In the genomic region with DNA sequence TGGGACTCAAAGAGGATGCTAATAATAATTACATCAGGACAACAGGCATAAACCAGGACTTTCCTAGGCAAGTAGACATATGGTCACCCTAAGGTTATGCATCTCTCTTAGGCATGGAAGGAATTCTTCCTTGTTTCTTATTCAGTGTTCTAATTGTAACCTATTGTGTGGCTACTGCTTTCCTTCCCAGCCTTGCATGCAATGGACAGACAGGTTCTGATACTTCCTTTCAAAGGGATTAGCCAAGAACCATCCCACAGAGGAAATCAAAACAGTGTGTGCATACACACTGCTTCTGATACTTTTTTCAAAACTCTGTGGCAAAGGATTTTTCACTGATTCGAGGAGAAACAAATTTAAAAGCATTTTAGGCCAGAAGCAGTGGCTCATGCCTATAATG, we compare ENCODE assay signal across 22 cellular contexts. TPM values are rescaled to one million over a fixed set of nuclear protein-coding genes. Genes with fewer than 3 reads are reported as not detected.
A peak's percentile ranks its signal among the peaks of the same experiment; 100 is the strongest.
DNase-seq lines count a peak whose midpoint lies in the region; ATAC-seq and TF ChIP-seq lines count a peak whose summit lies in the region.
"Had no signal": no experiment of that assay in that cellular context is flagged by ENCODE, and none has a peak within 500 bp of the region (broad histone marks: within the 10 kb centered on the region; RNA-seq: fewer than 3 reads in every experiment).

No MANE protein-coding gene starts in this region.

- peaks cover 31% of the 10 kb centered on the region for H3K4me1 ChIP-seq in cardiac muscle cell (ENCODE audit: low read depth)
- H3K4me1 ChIP-seq in left ventricle myocardium inferior: peaks cover 51% of the 10 kb centered on the region
- peaks cover 50% of the 10 kb centered on the region for H3K4me1 ChIP-seq in adipocyte (ENCODE audit: control insufficient read depth, insufficient read depth, low read length)
- H3K4me1 ChIP-seq in colonic mucosa: peaks cover 13% of the 10 kb centered on the region
- H3K4me1 ChIP-seq in testis: no peaks in the 10 kb centered on the region
- H3K4me1 ChIP-seq: parathyroid adenoma had no signal

- ATAC-seq in GM18909 (IDR thresholded peaks at IDR 0.05; ENCODE audit: poor library complexity, unreplicated experiment): no peak
- ATAC-seq: activated CD8-positive, alpha-beta memory T cell treated with anti-CD3 and anti-CD28 coated beads, Interleukin-2, amount 10 ng/mL, durations not matched to agents 7 days and 5 days; gastroesophageal sphincter; left colon; upper lobe of right lung had no signal

- H3K27ac ChIP-seq in cardiac muscle cell (peak overlapping the region; percentile 84), left ventricle myocardium inferior (replicated peaks) (no peak overlapping the region), colonic mucosa (no peak overlapping the region), testis (no peak overlapping the region)
- H3K27ac ChIP-seq: gastroesophageal sphincter, KMS-11, parathyroid adenoma, skin epidermis, upper lobe of right lung had no signal

- H3K4me3 ChIP-seq in cardiac muscle cell (no peak overlapping the region), left ventricle myocardium inferior (no peak overlapping the region), adipocyte (ENCODE audit: low read length) (no peak overlapping the region), colonic mucosa (no peak overlapping the region), testis (no peak overlapping the region)
- H3K4me3 ChIP-seq: gastroesophageal sphincter, skin epidermis, upper lobe of right lung had no signal

- DNase-seq in cardiac muscle cell (ENCODE audit: low read depth in 1 of 2, low spot score in 1 of 2) (peak in 1 of 2 donors; percentile 43), left ventricle myocardium inferior (no peak), adipocyte (ENCODE audit: low read depth) (peak; percentile 62), fibroblast of peridontal ligament (ENCODE audit: extremely low read depth) (peak; percentile 75), colonic mucosa (no peak), NCI-H748 (lab: John Stamatoyannopoulos, UW; ENCODE audit: unreplicated experiment) (no peak), testis (no peak)
- DNase-seq: activated CD4-positive, alpha-beta T cell treated with anti-CD3 and anti-CD28 coated beads for 4 hours; activated CD8-positive, alpha-beta memory T cell treated with anti-CD3 and anti-CD28 coated beads, Interleukin-2, amount 10 ng/mL, durations not matched to agents 7 days and 5 days; effector memory CD4-positive, alpha-beta T cell; left colon; midbrain; NCI-H1105; NCI-H2081 treated with DMSO at 0.1 percent for 48 hours; NCI-H524; stimulated activated CD4-positive, alpha-beta T cell treated with anti-CD3 and anti-CD28 coated beads, Interleukin-4, amount 100 ng/mL, for 24 hours; upper lobe of right lung had no signal

- WGBS in testis, 2 donors: 44 to 57% methylated on average over 1 of the region's 1 CpG

- H3K9me3 ChIP-seq in cardiac muscle cell (ENCODE audit: low read depth) (no peaks in the 10 kb centered on the region), left ventricle myocardium inferior (replicated peaks) (no peaks in the 10 kb centered on the region), adipocyte (ENCODE audit: control insufficient read depth, low read length) (no peaks in the 10 kb centered on the region), colonic mucosa (no peaks in the 10 kb centered on the region), testis (no peaks in the 10 kb centered on the region)
- H3K9me3 ChIP-seq: gastroesophageal sphincter, upper lobe of right lung had no signal

- H3K36me3 ChIP-seq in cardiac muscle cell (no peaks in the 10 kb centered on the region), left ventricle myocardium inferior (no peaks in the 10 kb centered on the region), adipocyte (ENCODE audit: control insufficient read depth, insufficient read depth, low read length, severe bottlenecking) (no peaks in the 10 kb centered on the region), colonic mucosa (no peaks in the 10 kb centered on the region), testis (ENCODE audit: low read depth, missing control alignments) (no peaks in the 10 kb centered on the region)
- H3K36me3 ChIP-seq: gastroesophageal sphincter, upper lobe of right lung had no signal

- H3K27me3 ChIP-seq in cardiac muscle cell: no peaks in the 10 kb centered on the region
- no peaks in the 10 kb centered on the region for H3K27me3 ChIP-seq in left ventricle myocardium inferior (ENCODE audit: low read depth)
- H3K27me3 ChIP-seq in adipocyte (replicated peaks; ENCODE audit: control insufficient read depth, insufficient read depth, low read length): no peaks in the 10 kb centered on the region
- no peaks in the 10 kb centered on the region for H3K27me3 ChIP-seq in colonic mucosa
- H3K27me3 ChIP-seq in testis: no peaks in the 10 kb centered on the region
- H3K27me3 ChIP-seq: gastroesophageal sphincter, upper lobe of right lung had no signal

- intact Hi-C loops in left ventricle myocardium inferior (cut with micrococcal nuclease): no loop called here
- intact Hi-C loops in colonic mucosa (cut with DNase I): no loop called here
- intact Hi-C loops in testis (cut with DNase I; ENCODE audit: low total_unique reads): no loop called here

- TF ChIP-seq CTCF in cardiac muscle cell (IDR thresholded peaks at IDR 0.05; ENCODE audit: low read depth, low read length) (no peak), left ventricle myocardium inferior (IDR thresholded peaks at IDR 0.05; ENCODE audit: borderline replicate concordance) (no peak), colonic mucosa (IDR thresholded peaks at IDR 0.05) (no peak), testis (IDR thresholded peaks at IDR 0.05) (no peak)

- no peak for TF ChIP-seq POLR2A in testis (IDR thresholded peaks at IDR 0.05)

- H3K9ac ChIP-seq in adipocyte (ENCODE audit: low read length) (no peak overlapping the region), colonic mucosa (ENCODE audit: low read depth in 2 of 2, low read length in 2 of 2) (no peak overlapping the region)
- H3K9ac ChIP-seq: KMS-11, parathyroid adenoma had no signal

RNA-seq across cellular contexts. Expression of a gene that starts 48.3 kb away (rescaled TPM):
- total RNA-seq in cardiac muscle cell (67.8 and 74.4 TPM in 2 replicates), left ventricle myocardium inferior (45.3 TPM), colonic mucosa (10 to 100 TPM; 26.9 to 44.0 TPM), testis (10 to 100 TPM; 57.4 to 62.6 TPM)
- polyA plus RNA-seq in cardiac muscle cell (72.3 and 75.9 TPM in 2 replicates), testis (ENCODE audit: insufficient read depth, low read depth, low replicate concordance) (37.3 TPM)

Comparison
In these comparisons a context has a peak if more than half of its experiments do, and no peak if none do; other contexts are left out.
1. DNase-seq: peak in adipocyte (single experiment) and fibroblast of peridontal ligament (single experiment); none in left ventricle myocardium inferior (single experiment), colonic mucosa (single experiment), NCI-H748 (single experiment) and testis (single experiment).